In genomic region chr21:41358193-41359166, GRCh38 we compare ENCODE assay signal across 12 cellular contexts. TPM values are rescaled to one million over a fixed set of nuclear protein-coding genes. Genes with fewer than 3 reads are reported as not detected.
"Had no signal": no experiment of that assay in that cellular context is flagged by ENCODE, and none has a peak within 500 bp of the region (broad histone marks: within the 10 kb centered on the region; RNA-seq: fewer than 3 reads in every experiment).

No MANE protein-coding gene starts in this region.

- H3K79me2 ChIP-seq: parathyroid adenoma had no signal

- H2AFZ ChIP-seq: neural progenitor cell, parathyroid adenoma had no signal

- DNase-seq: activated T-cell treated with anti-CD3 and anti-CD28 coated beads, Interleukin-2, amount 50 U/mL, for 24 hours; amygdala; left lung; retina; T1000 had no signal

- H3K27ac Mint-ChIP-seq: activated naive CD8-positive, alpha-beta T cell; activated T-cell treated with anti-CD3 and anti-CD28 coated beads, Interleukin-2, amount 50 U/mL, for 24 hours; neural progenitor cell had no signal

- H3K27ac ChIP-seq: left lung, neural progenitor cell, parathyroid adenoma, skin epidermis, VCaP had no signal

- H3K9me3 ChIP-seq: left lung, upper lobe of left lung had no signal

- H3K4me3 ChIP-seq: left lung, neural progenitor cell, skin epidermis, upper lobe of left lung had no signal

- H3K4me2 ChIP-seq: neural progenitor cell had no signal

- H3K4me1 ChIP-seq: neural progenitor cell, parathyroid adenoma had no signal

- H3K9ac ChIP-seq: neural progenitor cell, parathyroid adenoma had no signal

- H3K36me3 ChIP-seq: left lung, neural progenitor cell, upper lobe of left lung had no signal

- H3K27me3 Mint-ChIP-seq: activated naive CD8-positive, alpha-beta T cell; activated T-cell treated with anti-CD3 and anti-CD28 coated beads, Interleukin-2, amount 50 U/mL, for 24 hours had no signal

- H3K36me3 Mint-ChIP-seq: activated naive CD8-positive, alpha-beta T cell; neural progenitor cell had no signal

- ATAC-seq: left lung had no signal

- H3K9me3 Mint-ChIP-seq: activated T-cell treated with anti-CD3 and anti-CD28 coated beads, Interleukin-2, amount 50 U/mL, for 24 hours; neural progenitor cell had no signal

- H3K27me3 ChIP-seq: left lung, neural progenitor cell, upper lobe of left lung had no signal

- H3K4me3 Mint-ChIP-seq: activated naive CD8-positive, alpha-beta T cell; activated T-cell treated with anti-CD3 and anti-CD28 coated beads, Interleukin-2, amount 50 U/mL, for 24 hours; neural progenitor cell had no signal

RNA-seq across cellular contexts. Expression of gene MX2, which starts 3.3 kb away (rescaled TPM):
- total RNA-seq: endothelial cell of umbilical vein had no signal

RNA-seq across cellular contexts. Expression of gene FAM3B, which starts 41.9 kb away (rescaled TPM):
- total RNA-seq: endothelial cell of umbilical vein had no signal
- polyA plus RNA-seq: endothelial cell of umbilical vein had no signal
